Comparison of ENCODE assay signal across 20 cellular contexts in genomic region chr9:133767625-133768024, GRCh38. TPM values are rescaled to one million over a fixed set of nuclear protein-coding genes. Genes with fewer than 3 reads are reported as not detected.
"Had no signal": no experiment of that assay in that cellular context is flagged by ENCODE, and none has a peak within 500 bp of the region (broad histone marks: within the 10 kb centered on the region; RNA-seq: fewer than 3 reads in every experiment).

No MANE protein-coding gene starts in this region.

- H3K27ac Mint-ChIP-seq: activated naive CD4-positive, alpha-beta T cell treated with anti-CD3 and anti-CD28 coated beads, Interleukin-2, amount 50 U/mL, for 72 hours; memory B cell; naive thymus-derived CD4-positive, alpha-beta T cell had no signal

- H3K27me3 ChIP-seq: cardiac muscle cell, dorsolateral prefrontal cortex, foreskin keratinocyte, pancreas, thyroid gland had no signal

- H3K4me1 ChIP-seq: foreskin keratinocyte, pancreas, thyroid gland had no signal

- H3K27ac ChIP-seq: cardiac muscle cell, dorsolateral prefrontal cortex, foreskin keratinocyte, pancreas, thyroid gland had no signal

- H3K9me3 ChIP-seq: pancreas, thyroid gland had no signal

- H3K4me3 Mint-ChIP-seq: memory B cell; naive thymus-derived CD4-positive, alpha-beta T cell had no signal

- H3K27me3 Mint-ChIP-seq: memory B cell; stimulated activated naive B cell treated with anti-CD40 and anti-IgM and Interleukin-4, amounts not matched to agents 10 μg/mL and 1 μg/mL and 100 μg/mL, for 72 hours had no signal

- H3K4me3 ChIP-seq: cardiac muscle cell, dorsolateral prefrontal cortex, pancreas, thyroid gland had no signal

- H3K4me1 Mint-ChIP-seq: naive thymus-derived CD4-positive, alpha-beta T cell; stimulated activated naive B cell treated with anti-CD40 and anti-IgM and Interleukin-4, amounts not matched to agents 10 μg/mL and 1 μg/mL and 100 μg/mL, for 72 hours had no signal

- ATAC-seq: activated naive CD4-positive, alpha-beta T cell treated with anti-CD3 and anti-CD28 coated beads, Interleukin-2, amount 50 U/mL, for 72 hours; foreskin keratinocyte; left ventricle myocardium superior; naive thymus-derived CD4-positive, alpha-beta T cell; pancreas; sciatic nerve; SK-N-SH treated with all-trans-retinoic acid at 6 μM for 48 hours; stimulated activated naive B cell treated with anti-CD40 and anti-IgM and Interleukin-4, amounts not matched to agents 10 μg/mL and 1 μg/mL and 100 μg/mL, for 72 hours had no signal

- DNase-seq: activated CD4-positive, alpha-beta T cell treated with anti-CD3 and anti-CD28 coated beads, Interleukin-2, amount 50 U/mL, for 1 hour; activated T-cell treated with anti-CD3 and anti-CD28 coated beads, Interleukin-2, amount 50 U/mL, for 1 hour; amniotic stem cell; foreskin keratinocyte; glutamatergic neuron; hippocampal formation; left ventricle myocardium superior; SHP77 treated with DMSO at 0.1 percent for 48 hours; stimulated activated CD4-positive, alpha-beta T cell treated with anti-CD3 and anti-CD28 coated beads, Interleukin-4, amount 100 ng/mL, for 4 hours; stimulated activated naive B cell treated with anti-CD40 and anti-IgM and Interleukin-4, amounts not matched to agents 10 μg/mL and 1 μg/mL and 100 μg/mL, for 72 hours; T1000 had no signal

RNA-seq across cellular contexts. Expression of gene SARDH, which starts 29.5 kb away (rescaled TPM):
- total RNA-seq: foreskin keratinocyte had no signal
